23 cellular contexts compared by ENCODE assay signal in the genomic region with DNA sequence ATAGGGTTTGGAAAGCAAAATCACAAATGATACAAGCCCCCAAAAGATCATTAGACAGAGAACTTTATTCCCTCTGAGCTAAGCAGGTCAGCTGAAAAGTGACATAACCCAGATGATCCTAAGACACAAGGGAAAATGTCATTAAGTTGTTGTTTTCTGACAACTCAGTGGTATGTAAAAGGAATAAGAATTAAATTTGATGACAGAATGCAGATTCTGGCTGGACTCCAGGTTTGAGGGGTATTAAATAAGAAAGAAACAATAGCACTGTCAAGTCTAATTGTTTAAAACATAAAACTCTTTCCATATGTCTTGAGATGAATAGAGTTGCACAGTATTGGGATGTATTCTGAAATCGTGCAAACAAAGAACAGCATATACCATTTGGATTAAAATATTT.
DNase-seq lines count a peak whose midpoint lies in the region; ATAC-seq, FAIRE-seq and TF ChIP-seq lines count a peak whose summit lies in the region.
"Had no signal": no experiment of that assay in that cellular context is flagged by ENCODE, and none has a peak within 500 bp of the region (broad histone marks: within the 10 kb centered on the region; RNA-seq: fewer than 3 reads in every experiment).

No MANE protein-coding gene starts in this region.

- H3K4me3 ChIP-seq in SK-N-SH (ENCODE audit: low read depth in 2 of 2, low read length in 1 of 2) (no peak overlapping the region), small intestine (ENCODE audit: low read depth in 1 of 2, low read length in 2 of 2) (no peak overlapping the region)
- H3K4me3 ChIP-seq: A549, BLaER1, GM12878 had no signal

- CTCF ChIA-PET in SK-N-SH (lab: Yijun Ruan, JAX), result interaction anchor here (1.0 kb wide), 1 partner anchor 38 kb away, joined by 3 read pairs; no protein-coding TSS in a partner anchor

- POLR2A ChIA-PET in SK-N-SH (lab: Yijun Ruan, JAX), result no interaction called here

- no peaks in the 10 kb centered on the region for H3K79me2 ChIP-seq in SK-N-SH (ENCODE audit: insufficient read depth)

- DNase-seq in SK-N-SH (peak; percentile 4), NCI-H69 (lab: John Stamatoyannopoulos, UW) (peak; percentile 34), NCI-H1092 treated with DMSO at 0.1 percent for 48 hours (lab: John Stamatoyannopoulos, UW) (no peak), small intestine (no peak)
- DNase-seq: AML-193; C1 segment of cervical spinal cord; CD4-positive, alpha-beta memory T cell; CD4-positive, CD25-positive, alpha-beta regulatory T cell; CD8-positive, alpha-beta memory T cell; COR-L47; DMS 273 treated with DMSO at 0.1 percent for 48 hours; DMS153; DMS79; DND-41; EL; GDM1 had no signal

- H4K20me1 ChIP-seq in SK-N-SH (ENCODE audit: insufficient read depth), result no peaks in the 10 kb centered on the region
- H4K20me1 ChIP-seq: BLaER1 had no signal

- no peak overlapping the region for H2AFZ ChIP-seq in SK-N-SH (ENCODE audit: low read depth)

- H3K4me1 ChIP-seq in SK-N-SH (ENCODE audit: control insufficient read depth in 1 of 2, insufficient read depth in 2 of 2, low read depth in 1 of 2, low read length in 1 of 2) (no peaks in the 10 kb centered on the region; a peak in 1 of 4 replicates), small intestine (ENCODE audit: control insufficient read depth in 2 of 2, insufficient read depth in 1 of 2, low read depth in 1 of 2, low read length in 1 of 2) (no peaks in the 10 kb centered on the region)
- H3K4me1 ChIP-seq: A549, BLaER1 had no signal

- H3K9me2 ChIP-seq in SK-N-SH, result no peaks in the 10 kb centered on the region

- no peak overlapping the region for H3K27ac ChIP-seq in SK-N-SH (ENCODE audit: low read depth in 2 of 2, low read length in 1 of 2)
- no peak overlapping the region for H3K27ac ChIP-seq in small intestine (ENCODE audit: low read depth in 1 of 2, low read length in 1 of 2)
- H3K27ac ChIP-seq: 22Rv1, A549, BLaER1 had no signal

- no peak overlapping the region for H3K9ac ChIP-seq in SK-N-SH
- H3K9ac ChIP-seq: BLaER1 had no signal

- FAIRE-seq in small intestine (lab: Jason Lieb, UNC), result no peak
- FAIRE-seq: A549, GM12878, GM12892, GM18507 had no signal

- H3K4me2 ChIP-seq in SK-N-SH, result no peak overlapping the region
- H3K4me2 ChIP-seq: A549, BLaER1 had no signal

- no peak for TF ChIP-seq CTCF in SK-N-SH (IDR thresholded peaks at IDR 0.05)

- 5% methylated on average over 1 of the region's 1 CpG for WGBS in SK-N-SH (ENCODE audit: low lambda C conversion rate)
- 64 to 88% (median 86%) methylated on average over 1 of the region's 1 CpG for WGBS in small intestine, 3 donors

- H3K9me3 ChIP-seq in SK-N-SH (no peaks in the 10 kb centered on the region), small intestine (ENCODE audit: control insufficient read depth, low read depth) (no peaks in the 10 kb centered on the region)
- H3K9me3 ChIP-seq: A549, BLaER1 had no signal

- no peaks in the 10 kb centered on the region for H3F3A ChIP-seq in SK-N-SH (replicated peaks; ENCODE audit: insufficient read depth)

- no peaks in the 10 kb centered on the region for H3K36me3 ChIP-seq in SK-N-SH (replicated peaks in 1 of 2; ENCODE audit: control insufficient read depth in 1 of 2, insufficient read depth in 2 of 2, low read length in 1 of 2)
- H3K36me3 ChIP-seq in small intestine (ENCODE audit: control insufficient read depth in 2 of 2, insufficient read depth in 2 of 2, low read length in 2 of 2), result no peaks in the 10 kb centered on the region
- H3K36me3 ChIP-seq: BLaER1 had no signal

- no peak for TF ChIP-seq RAD21 in SK-N-SH (IDR thresholded peaks at IDR 0.05; ENCODE audit: low read length)

- peak in 1 of 2 experiments; percentile 46; a peak in 1 of 4 replicates for TF ChIP-seq EP300 in SK-N-SH (IDR thresholded peaks at IDR 0.05; ENCODE audit: borderline replicate concordance in 1 of 2, low read depth in 1 of 2, low read length in 1 of 2)

- H3K27me3 ChIP-seq in SK-N-SH (ENCODE audit: insufficient read depth) (no peaks in the 10 kb centered on the region), small intestine (ENCODE audit: control insufficient read depth in 2 of 2, insufficient read depth in 2 of 2, low read length in 2 of 2) (no peaks in the 10 kb centered on the region)
- H3K27me3 ChIP-seq: BLaER1 had no signal

- no peak for ATAC-seq in SK-N-SH treated with all-trans-retinoic acid at 6 μM for 48 hours
- ATAC-seq: A549, GM12878 had no signal

TF ChIP-seq in SK-N-SH, 30 proteins besides CTCF, POLR2A, EP300 and RAD21:
- 0 out of 2 replicates have a peak, but pooled peaks have one; percentile 19 for TF ChIP-seq TCF12 (IDR thresholded peaks at IDR 0.05)
- 0 out of 2 replicates have a peak, but pooled peaks have one; percentile 17 for TF ChIP-seq GATA2 (CRISPR knock-in tag; IDR thresholded peaks at IDR 0.05)
- no peak for TF ChIP-seq ELF1 (IDR thresholded peaks at IDR 0.05)

TF ChIP-seq in SK-N-SH treated with all-trans-retinoic acid at 6 μM for 48 hours, 23 proteins besides CTCF, POLR2A, EP300 and RAD21:
- no peak for TF ChIP-seq ZNF70 (CRISPR knock-in tag; IDR thresholded peaks at IDR 0.05)

Comparison
In these comparisons a context has a peak if more than half of its experiments do, and no peak if none do; other contexts are left out.
1. DNase-seq: peak in SK-N-SH (single experiment) and NCI-H69 (single experiment); none in NCI-H1092 treated with DMSO at 0.1 percent for 48 hours (single experiment) and small intestine (single experiment).